In the genomic region with DNA sequence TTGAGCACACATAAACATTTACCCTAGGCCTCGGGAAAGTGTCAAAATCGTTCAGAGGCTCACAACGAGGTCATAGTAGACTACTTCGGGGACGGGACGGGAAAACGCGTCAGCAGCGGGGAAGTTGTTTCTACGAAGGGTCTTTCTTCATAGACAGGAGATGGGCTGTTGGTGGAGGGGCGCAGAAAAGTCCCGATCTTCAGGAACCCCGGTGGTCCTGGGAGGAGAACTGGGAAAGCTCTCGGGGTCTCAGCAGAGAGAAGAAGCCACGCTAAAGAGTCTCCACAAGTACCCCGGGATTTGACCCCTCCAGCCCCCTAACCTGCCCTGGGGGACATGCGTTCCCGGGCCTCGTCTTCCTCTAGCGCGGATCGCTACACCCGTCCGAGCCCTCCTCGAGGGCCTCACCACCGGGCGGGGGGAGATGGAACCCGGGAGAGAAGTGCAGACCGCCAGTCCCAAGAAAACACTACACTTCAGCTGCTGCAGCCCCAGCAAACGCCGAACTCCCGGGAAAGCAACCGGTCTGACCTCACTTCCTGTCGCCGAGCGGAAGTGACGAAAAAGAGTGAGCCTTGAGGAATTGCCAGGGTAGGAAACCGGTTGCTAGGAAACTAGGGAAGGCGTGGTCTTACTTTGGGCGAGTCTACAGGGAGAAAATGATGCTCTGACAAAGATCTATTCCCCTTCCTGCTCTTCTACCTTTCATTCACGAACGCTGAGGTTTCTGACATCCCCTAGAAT, we compare ENCODE assay signal across 8 cellular contexts. TPM values are rescaled to one million over a fixed set of nuclear protein-coding genes. Genes with fewer than 3 reads are reported as not detected.
A peak's percentile ranks its signal among the peaks of the same experiment; 100 is the strongest.
DNase-seq lines count a peak whose midpoint lies in the region; ATAC-seq and TF ChIP-seq lines count a peak whose summit lies in the region.

A gene (minus strand): TSS at position 534 of the 744 bp plus-strand sequence. CDS start 1,611 bp downstream, outside the sequence.

- peak within 1 kb of the TSS; percentile 87 for H3K4me3 Mint-ChIP-seq in CD8-positive, alpha-beta T cell

- H3K4me1 ChIP-seq in CD8-positive, alpha-beta T cell (ENCODE audit: insufficient read depth, low read length), result peaks cover 35% of the 10 kb centered on the region
- peaks cover 44% of the 10 kb centered on the region for H3K4me1 ChIP-seq in lower lobe of right lung

- H3K27me3 ChIP-seq in CD8-positive, alpha-beta T cell (ENCODE audit: insufficient read depth, low read length), result no peaks in the 10 kb centered on the region
- no peaks in the 10 kb centered on the region for H3K27me3 ChIP-seq in lower lobe of right lung (ENCODE audit: low read depth)

- peaks cover 52% of the 10 kb centered on the region for H3K4me1 Mint-ChIP-seq in CD8-positive, alpha-beta T cell (ENCODE audit: low read depth)

- H3K27me3 Mint-ChIP-seq in CD8-positive, alpha-beta T cell (ENCODE audit: low read depth), result no peaks in the 10 kb centered on the region

- H3K27ac ChIP-seq in CD8-positive, alpha-beta T cell (ENCODE audit: low read depth, low read length), result peak within 1 kb of the TSS; percentile 89
- peak within 1 kb of the TSS; percentile 90 for H3K27ac ChIP-seq in lower lobe of right lung

- peaks cover 36% of the 10 kb centered on the region for H3K36me3 Mint-ChIP-seq in CD8-positive, alpha-beta T cell

- peak; percentile 85 to 96 (median 93) for DNase-seq in CD8-positive, alpha-beta T cell
- DNase-seq in HS-27A (ENCODE audit: low read depth), result peak; percentile 91
- peak; percentile 79 for DNase-seq in NK-92 (lab: John Stamatoyannopoulos, UW; ENCODE audit: unreplicated experiment)
- peak; percentile 85 to 93 for DNase-seq in activated CD8-positive, alpha-beta memory T cell treated with anti-CD3 and anti-CD28 coated beads for 1 hour (ENCODE audit: extremely low read depth in 1 of 2, low read depth in 1 of 2)
- DNase-seq in effector CD4-positive, alpha-beta T cell, result peak; percentile 95
- DNase-seq in lower lobe of right lung, result peak; percentile 93
- peak; percentile 91 to 95 (median 93) for DNase-seq in stimulated activated CD4-positive, alpha-beta T cell treated with anti-CD3 and anti-CD28 coated beads, TNF-alpha, amount 100 ng/mL, for 24 hours (ENCODE audit: low read depth in 3 of 3)

- TF ChIP-seq CTCF in CD8-positive, alpha-beta T cell (IDR thresholded peaks at IDR 0.05), result no peak
- no peak for TF ChIP-seq CTCF in lower lobe of right lung (IDR thresholded peaks at IDR 0.05)

- no peaks in the 10 kb centered on the region for H3K9me3 Mint-ChIP-seq in CD8-positive, alpha-beta T cell

- POLR2A ChIA-PET in CD8-positive, alpha-beta T cell (lab: Charles Lee), result interaction anchor here (1.0 kb wide), 1 partner anchor 19 kb away, joined by 3 read pairs; no protein-coding TSS in a partner anchor

- intact Hi-C loops in CD8-positive, alpha-beta T cell (cut with DNase I, micrococcal nuclease), result loop anchor here (1.0 to 10.0 kb wide), 8 partner anchors 147 to 1978 kb away; a partner anchor contains a TSS
- intact Hi-C loops in lower lobe of right lung (cut with DNase I), result no loop called here

- peak; percentile 80 for ATAC-seq in CD8-positive, alpha-beta T cell
- peak; percentile 99 for ATAC-seq in GM19467 (IDR thresholded peaks at IDR 0.05; ENCODE audit: unreplicated experiment)
- ATAC-seq in lower lobe of right lung, result peak; percentile 95 to 97

- no peaks in the 10 kb centered on the region for H3K36me3 ChIP-seq in CD8-positive, alpha-beta T cell (ENCODE audit: insufficient read depth, low read length)
- H3K36me3 ChIP-seq in lower lobe of right lung, result peaks cover 12% of the 10 kb centered on the region

- H3K27ac Mint-ChIP-seq in CD8-positive, alpha-beta T cell, result peak within 1 kb of the TSS; percentile 92

- CTCF ChIA-PET in CD8-positive, alpha-beta T cell (lab: Charles Lee), result interaction anchor here (1.0 to 1.5 kb wide), 2 partner anchors 14 to 147 kb away, joined by 3 read pairs; no protein-coding TSS in a partner anchor

- H3K9me3 ChIP-seq in CD8-positive, alpha-beta T cell (ENCODE audit: low read length), result no peaks in the 10 kb centered on the region
- no peaks in the 10 kb centered on the region for H3K9me3 ChIP-seq in lower lobe of right lung

- H3K4me3 ChIP-seq in CD8-positive, alpha-beta T cell (ENCODE audit: low read depth, low read length), result peak within 1 kb of the TSS; percentile 75
- peak within 1 kb of the TSS; percentile 77 for H3K4me3 ChIP-seq in lower lobe of right lung

RNA-seq across cellular contexts. Expression of the gene that starts here (rescaled TPM):
- 10 to 100 TPM; 12.1 to 14.8 TPM for total RNA-seq in CD8-positive, alpha-beta T cell
- total RNA-seq in lower lobe of right lung, result 26.3 TPM

Comparison
In these comparisons a context has a peak if more than half of its experiments do, and no peak if none do; other contexts are left out.
1. Peak in every context shown above with its lines: DNase-seq, ATAC-seq, H3K4me3 ChIP-seq and H3K27ac ChIP-seq.